ENCODE assay signal across 9 cellular contexts in the genomic region with DNA sequence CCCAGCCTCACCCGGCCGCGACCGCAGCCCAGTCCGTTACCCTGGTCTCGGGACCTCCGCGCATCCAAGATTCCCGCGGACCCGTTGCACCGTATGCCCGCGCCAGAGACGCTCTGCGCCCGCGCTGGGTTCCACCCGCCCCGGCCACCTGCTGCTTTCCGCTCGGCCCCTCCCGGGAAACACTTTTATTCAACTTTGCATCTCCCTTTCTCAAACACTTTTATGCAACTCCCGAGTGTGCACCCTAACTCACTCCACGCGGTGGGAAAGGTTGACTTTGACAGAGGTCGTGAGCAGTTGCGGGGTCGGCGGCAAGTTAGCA. TPM values are rescaled to one million over a fixed set of nuclear protein-coding genes. Genes with fewer than 3 reads are reported as not detected.
A peak's percentile ranks its signal among the peaks of the same experiment; 100 is the strongest.
DNase-seq lines count a peak whose midpoint lies in the region; ATAC-seq and TF ChIP-seq lines count a peak whose summit lies in the region.
"Had no signal": no experiment of that assay in that cellular context is flagged by ENCODE, and none has a peak within 500 bp of the region (broad histone marks: within the 10 kb centered on the region; RNA-seq: fewer than 3 reads in every experiment).

A gene with protein sequence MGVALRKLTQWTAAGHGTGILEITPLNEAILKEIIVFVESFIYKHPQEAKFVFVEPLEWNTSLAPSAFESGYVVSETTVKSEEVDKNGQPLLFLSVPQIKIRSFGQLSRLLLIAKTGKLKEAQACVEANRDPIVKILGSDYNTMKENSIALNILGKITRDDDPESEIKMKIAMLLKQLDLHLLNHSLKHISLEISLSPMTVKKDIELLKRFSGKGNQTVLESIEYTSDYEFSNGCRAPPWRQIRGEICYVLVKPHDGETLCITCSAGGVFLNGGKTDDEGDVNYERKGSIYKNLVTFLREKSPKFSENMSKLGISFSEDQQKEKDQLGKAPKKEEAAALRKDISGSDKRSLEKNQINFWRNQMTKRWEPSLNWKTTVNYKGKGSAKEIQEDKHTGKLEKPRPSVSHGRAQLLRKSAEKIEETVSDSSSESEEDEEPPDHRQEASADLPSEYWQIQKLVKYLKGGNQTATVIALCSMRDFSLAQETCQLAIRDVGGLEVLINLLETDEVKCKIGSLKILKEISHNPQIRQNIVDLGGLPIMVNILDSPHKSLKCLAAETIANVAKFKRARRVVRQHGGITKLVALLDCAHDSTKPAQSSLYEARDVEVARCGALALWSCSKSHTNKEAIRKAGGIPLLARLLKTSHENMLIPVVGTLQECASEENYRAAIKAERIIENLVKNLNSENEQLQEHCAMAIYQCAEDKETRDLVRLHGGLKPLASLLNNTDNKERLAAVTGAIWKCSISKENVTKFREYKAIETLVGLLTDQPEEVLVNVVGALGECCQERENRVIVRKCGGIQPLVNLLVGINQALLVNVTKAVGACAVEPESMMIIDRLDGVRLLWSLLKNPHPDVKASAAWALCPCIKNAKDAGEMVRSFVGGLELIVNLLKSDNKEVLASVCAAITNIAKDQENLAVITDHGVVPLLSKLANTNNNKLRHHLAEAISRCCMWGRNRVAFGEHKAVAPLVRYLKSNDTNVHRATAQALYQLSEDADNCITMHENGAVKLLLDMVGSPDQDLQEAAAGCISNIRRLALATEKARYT (minus strand): TSS at position 126 of the 322 bp plus-strand sequence. CDS start 3,937 bp downstream, outside the sequence.

- H3K36me3 ChIP-seq in Peyer's patch (no peaks in the 10 kb centered on the region), esophagus (ENCODE audit: control insufficient read depth in 2 of 2, insufficient read depth in 2 of 2, low read length in 1 of 2) (no peaks in the 10 kb centered on the region)

- H3K27me3 ChIP-seq in CD4-positive, alpha-beta T cell (ENCODE audit: control insufficient read depth, insufficient read depth, low read length) = peaks cover 50% of the 10 kb centered on the region
- H3K27me3 ChIP-seq in Peyer's patch = no peaks in the 10 kb centered on the region
- H3K27me3 ChIP-seq in esophagus (ENCODE audit: control insufficient read depth in 1 of 2, insufficient read depth in 2 of 2, low read length in 2 of 2) = no peaks in the 10 kb centered on the region

- H3K4me3 ChIP-seq in Peyer's patch (peak within 1 kb of the TSS; percentile 28 to 61 (median 55)), esophagus (ENCODE audit: low read depth in 1 of 2, low read length in 2 of 2) (peak within 1 kb of the TSS; percentile 48 to 61)

- H3K4me1 ChIP-seq in Peyer's patch = no peaks in the 10 kb centered on the region
- peaks cover 0 to 3% of the 10 kb centered on the region in 2 donors for H3K4me1 ChIP-seq in esophagus (ENCODE audit: control insufficient read depth in 2 of 2, insufficient read depth in 2 of 2, low read length in 1 of 2)

- peaks cover 16% of the 10 kb centered on the region for H3K4me1 Mint-ChIP-seq in CD4-positive, alpha-beta T cell (ENCODE audit: low read depth)
- H3K4me1 Mint-ChIP-seq in osteocyte (ENCODE audit: unreplicated experiment) = peaks cover 16% of the 10 kb centered on the region

- WGBS in esophagus, 2 donors = 3% methylated on average over 30 of the region's 30 CpGs

- peaks cover 63% of the 10 kb centered on the region for H3K27me3 Mint-ChIP-seq in CD4-positive, alpha-beta T cell
- peaks cover 2% of the 10 kb centered on the region for H3K27me3 Mint-ChIP-seq in osteocyte (ENCODE audit: unreplicated experiment)

- peak within 1 kb of the TSS; percentile 91 for H3K4me3 Mint-ChIP-seq in CD4-positive, alpha-beta T cell
- peak within 1 kb of the TSS; percentile 97 for H3K4me3 Mint-ChIP-seq in osteocyte (ENCODE audit: unreplicated experiment)

- intact Hi-C loops in CD4-positive, alpha-beta T cell (cut with DNase I, micrococcal nuclease) = no loop called here

- CTCF ChIA-PET in CD4-positive, alpha-beta T cell (lab: Charles Lee) = no interaction called here

- ATAC-seq in CD4-positive, alpha-beta T cell (ENCODE audit: poor library complexity) = no peak
- no peak for ATAC-seq in HG03108 (IDR thresholded peaks at IDR 0.05; ENCODE audit: unreplicated experiment)

- no peak within 1 kb of the TSS for H3K27ac Mint-ChIP-seq in CD4-positive, alpha-beta T cell
- peak within 1 kb of the TSS; percentile 93 for H3K27ac Mint-ChIP-seq in osteocyte (ENCODE audit: unreplicated experiment)

- POLR2A ChIA-PET in CD4-positive, alpha-beta T cell (lab: Charles Lee) = no interaction called here

- DNase-seq in CD4-positive, alpha-beta T cell = peak in 1 of 10 experiments; percentile 35
- no peak for DNase-seq in Peyer's patch
- no peak for DNase-seq in osteocyte (ENCODE audit: extremely low spot score, unreplicated experiment)
- no peak for DNase-seq in middle frontal gyrus (ENCODE audit: extremely low spot score, low spot score)
- DNase-seq in hippocampal formation (lab: John Stamatoyannopoulos, UW) = no peak
- no peak for DNase-seq in cerebellar nuclear complex (lab: John Stamatoyannopoulos, UW)
- DNase-seq: NCI-H2171 treated with DMSO at 0.1 percent for 48 hours had no signal

- H3K9me3 ChIP-seq in CD4-positive, alpha-beta T cell (ENCODE audit: control insufficient read depth, low read length) = no peaks in the 10 kb centered on the region
- H3K9me3 ChIP-seq in Peyer's patch (no peaks in the 10 kb centered on the region), esophagus (ENCODE audit: control insufficient read depth in 2 of 2, insufficient read depth in 1 of 2, low read depth in 1 of 2, low read length in 1 of 2) (no peaks in the 10 kb centered on the region)

- no peak within 1 kb of the TSS for H3K27ac ChIP-seq in CD4-positive, alpha-beta T cell (ENCODE audit: low read depth, low read length)
- H3K27ac ChIP-seq in Peyer's patch (peak within 1 kb of the TSS in 3 of 4 donors; percentile 25 to 40 (median 31)), esophagus (ENCODE audit: low read depth in 2 of 2, low read length in 1 of 2) (peak within 1 kb of the TSS; percentile 3 to 6)

- no peak for TF ChIP-seq CTCF in CD4-positive, alpha-beta T cell (IDR thresholded peaks at IDR 0.05)
- TF ChIP-seq CTCF in Peyer's patch (IDR thresholded peaks at IDR 0.05) (no peak), osteocyte (IDR thresholded peaks at IDR 0.05) (no peak)

- no peaks in the 10 kb centered on the region for H3K9me3 Mint-ChIP-seq in CD4-positive, alpha-beta T cell
- peaks cover 4% of the 10 kb centered on the region for H3K9me3 Mint-ChIP-seq in osteocyte (ENCODE audit: unreplicated experiment)

- TF ChIP-seq POLR2A in Peyer's patch (IDR thresholded peaks at IDR 0.05) = no peak

- no peaks in the 10 kb centered on the region for H3K36me3 Mint-ChIP-seq in CD4-positive, alpha-beta T cell (ENCODE audit: low read depth)
- H3K36me3 Mint-ChIP-seq in osteocyte (ENCODE audit: unreplicated experiment) = no peaks in the 10 kb centered on the region

RNA-seq across cellular contexts. Expression of the gene that starts here (rescaled TPM):
- not detected for total RNA-seq in CD4-positive, alpha-beta T cell
- total RNA-seq in Peyer's patch (not detected), osteocyte (2.8 and 4.3 TPM in 2 replicates)
- polyA plus RNA-seq in esophagus = under 1 TPM; 0.12 to 0.31 TPM
